ENCODE assay signal across 8 cellular contexts in the genomic region with DNA sequence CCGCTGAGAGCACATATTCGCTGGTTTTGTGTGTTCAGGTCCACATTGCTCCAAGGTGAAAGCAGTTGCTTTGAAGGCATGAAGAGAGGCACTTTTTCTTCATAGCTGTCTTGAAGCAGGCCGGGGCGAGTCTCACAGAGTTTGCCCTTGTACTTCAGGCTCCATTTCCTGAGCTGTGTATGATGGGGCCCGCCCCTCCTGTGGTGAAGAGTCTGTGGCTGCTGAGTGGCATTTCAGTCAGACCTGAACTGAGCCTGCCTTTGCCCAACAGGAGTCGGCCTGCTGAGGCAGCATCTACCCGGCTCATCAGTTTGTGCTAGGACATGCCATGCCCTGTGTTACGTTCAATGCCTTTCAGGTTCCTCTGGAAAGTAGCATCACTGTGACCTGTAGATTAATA. TPM values are rescaled to one million over a fixed set of nuclear protein-coding genes. Genes with fewer than 3 reads are reported as not detected.
DNase-seq lines count a peak whose midpoint lies in the region; ATAC-seq and TF ChIP-seq lines count a peak whose summit lies in the region.

No MANE protein-coding gene starts in this region.

- H3K36me3 Mint-ChIP-seq in activated CD4-positive, alpha-beta memory T cell treated with anti-CD3 and anti-CD28 coated beads for 36 hours = peaks cover 14% of the 10 kb centered on the region

- H3K4me3 ChIP-seq in gastrocnemius medialis = no peak overlapping the region

- no peaks in the 10 kb centered on the region for H3K9me3 Mint-ChIP-seq in activated CD4-positive, alpha-beta memory T cell treated with anti-CD3 and anti-CD28 coated beads for 36 hours

- H3K9me3 ChIP-seq in gastrocnemius medialis = no peaks in the 10 kb centered on the region

- CTCF ChIA-PET in activated CD4-positive, alpha-beta memory T cell treated with anti-CD3 and anti-CD28 coated beads for 36 hours (lab: Charles Lee) = interaction anchor here (0.6 to 3.3 kb wide), 5 partner anchors 9 to 255 kb away, joined by 3 to 24 read pairs (median 9); no protein-coding TSS in a partner anchor

- ATAC-seq in HG02981 (IDR thresholded peaks at IDR 0.05; ENCODE audit: unreplicated experiment) = peak; percentile 79
- ATAC-seq in left cardiac atrium = peak; percentile 33 to 60
- no peak for ATAC-seq in HG03457 (IDR thresholded peaks at IDR 0.05; ENCODE audit: unreplicated experiment)
- ATAC-seq in HG02870 (IDR thresholded peaks at IDR 0.05; ENCODE audit: unreplicated experiment) = no peak
- no peak for ATAC-seq in gastrocnemius medialis

- peak overlapping the region; percentile 67 for H3K4me3 Mint-ChIP-seq in activated CD4-positive, alpha-beta memory T cell treated with anti-CD3 and anti-CD28 coated beads for 36 hours

- DNase-seq in activated CD4-positive, alpha-beta memory T cell treated with anti-CD3 and anti-CD28 coated beads for 36 hours = peak; percentile 93
- no peak for DNase-seq in left cardiac atrium
- DNase-seq in stimulated activated CD8-positive, alpha-beta memory T cell treated with anti-CD3 and anti-CD28 coated beads, Interleukin-7, amount 100 ng/mL, for 24 hours (ENCODE audit: low read depth) = peak; percentile 59
- no peak for DNase-seq in NCI-H748 (lab: John Stamatoyannopoulos, UW; ENCODE audit: unreplicated experiment)
- DNase-seq in gastrocnemius medialis = no peak

- intact Hi-C loops in activated CD4-positive, alpha-beta memory T cell treated with anti-CD3 and anti-CD28 coated beads for 36 hours (cut with micrococcal nuclease) = loop anchor here (1.0 kb wide), 2 partner anchors 9 to 11 kb away; no protein-coding TSS in a partner anchor
- intact Hi-C loops in left cardiac atrium (cut with DNase I) (no loop called here), gastrocnemius medialis (cut with DNase I; ENCODE audit: low total_unique reads) (no loop called here)

- TF ChIP-seq POLR2A in gastrocnemius medialis (IDR thresholded peaks at IDR 0.05) = no peak

- no peaks in the 10 kb centered on the region for H3K27me3 Mint-ChIP-seq in activated CD4-positive, alpha-beta memory T cell treated with anti-CD3 and anti-CD28 coated beads for 36 hours

- peaks cover 3 to 9% of the 10 kb centered on the region in 2 donors for H3K4me1 ChIP-seq in gastrocnemius medialis

- H3K36me3 ChIP-seq in gastrocnemius medialis = no peaks in the 10 kb centered on the region

- POLR2A ChIA-PET in activated CD4-positive, alpha-beta memory T cell treated with anti-CD3 and anti-CD28 coated beads for 36 hours (lab: Charles Lee) = interaction anchor here (1.8 to 5.5 kb wide), 4 partner anchors 8 to 14 kb away, joined by 6 to 44 read pairs (median 26); no protein-coding TSS in a partner anchor

- no peak for TF ChIP-seq CTCF in gastrocnemius medialis (IDR thresholded peaks at IDR 0.05 in 4 of 5, conservative IDR thresholded peaks at IDR 0.05 in 1 of 5)

- H3K27me3 ChIP-seq in gastrocnemius medialis = no peaks in the 10 kb centered on the region

- H3K27ac Mint-ChIP-seq in activated CD4-positive, alpha-beta memory T cell treated with anti-CD3 and anti-CD28 coated beads for 36 hours = peak overlapping the region; percentile 95

- in situ Hi-C loops in gastrocnemius medialis (cut with MboI; ENCODE audit: low sequenced_read_pairs in 4 of 4) = no loop called here

- H3K4me1 Mint-ChIP-seq in activated CD4-positive, alpha-beta memory T cell treated with anti-CD3 and anti-CD28 coated beads for 36 hours (ENCODE audit: low read depth) = peaks cover 90% of the 10 kb centered on the region

- H3K27ac ChIP-seq in gastrocnemius medialis = peak overlapping the region in 1 of 4 donors; percentile 21

RNA-seq across cellular contexts. Expression of a gene that starts 44.4 kb away (rescaled TPM):
- total RNA-seq in activated CD4-positive, alpha-beta memory T cell treated with anti-CD3 and anti-CD28 coated beads for 36 hours = not detected
- total RNA-seq in left cardiac atrium (1 to 10 TPM in 1 of 2 donors, under 1 TPM in 1; 0.47 to 1.7 TPM), gastrocnemius medialis (1 to 10 TPM; 1.0 to 2.1 (median 1.5) TPM)

Comparison
In these comparisons a context has a peak if more than half of its experiments do, and no peak if none do; other contexts are left out.
1. ATAC-seq: peak in HG02981 (single experiment) and left cardiac atrium (2 of 2); none in HG03457 (single experiment), HG02870 (single experiment) and gastrocnemius medialis (0 of 2).
2. DNase-seq: peak in activated CD4-positive, alpha-beta memory T cell treated with anti-CD3 and anti-CD28 coated beads for 36 hours (single experiment) and stimulated activated CD8-positive, alpha-beta memory T cell treated with anti-CD3 and anti-CD28 coated beads, Interleukin-7, amount 100 ng/mL, for 24 hours (single experiment); none in left cardiac atrium (single experiment), NCI-H748 (single experiment) and gastrocnemius medialis (0 of 2).